ENCODE assay signal across 8 cellular contexts in genomic region chr2:109896212-109896611, GRCh38.
A peak's percentile ranks its signal among the peaks of the same experiment; 100 is the strongest.
DNase-seq lines count a peak whose midpoint lies in the region; ATAC-seq and FAIRE-seq lines count a peak whose summit lies in the region.
"Not testable (repeated sequence)": the region's sequence is repeated elsewhere in the genome, so short reads cannot be mapped to it uniquely, and the experiment has no call there.

No MANE protein-coding gene starts in this region.

- not testable (repeated sequence) for H3K4me1 Mint-ChIP-seq in effector memory CD8-positive, alpha-beta T cell (ENCODE audit: low read depth in 2 of 2); stimulated activated naive B cell treated with anti-CD40 and anti-IgM and Interleukin-4, amounts not matched to agents 10 μg/mL and 1 μg/mL and 100 μg/mL, for 72 hours

- H3K27ac Mint-ChIP-seq in effector memory CD8-positive, alpha-beta T cell; stimulated activated naive B cell treated with anti-CD40 and anti-IgM and Interleukin-4, amounts not matched to agents 10 μg/mL and 1 μg/mL and 100 μg/mL, for 72 hours: not testable (repeated sequence)

- H3K27me3 Mint-ChIP-seq in effector memory CD8-positive, alpha-beta T cell; stimulated activated naive B cell treated with anti-CD40 and anti-IgM and Interleukin-4, amounts not matched to agents 10 μg/mL and 1 μg/mL and 100 μg/mL, for 72 hours: not testable (repeated sequence)

- not testable (repeated sequence) for H3K9me3 Mint-ChIP-seq in effector memory CD8-positive, alpha-beta T cell; stimulated activated naive B cell treated with anti-CD40 and anti-IgM and Interleukin-4, amounts not matched to agents 10 μg/mL and 1 μg/mL and 100 μg/mL, for 72 hours

- H3K4me3 Mint-ChIP-seq in effector memory CD8-positive, alpha-beta T cell; stimulated activated naive B cell treated with anti-CD40 and anti-IgM and Interleukin-4, amounts not matched to agents 10 μg/mL and 1 μg/mL and 100 μg/mL, for 72 hours: not testable (repeated sequence)

- not testable (repeated sequence) for H3K36me3 Mint-ChIP-seq in effector memory CD8-positive, alpha-beta T cell (ENCODE audit: insufficient read depth); stimulated activated naive B cell treated with anti-CD40 and anti-IgM and Interleukin-4, amounts not matched to agents 10 μg/mL and 1 μg/mL and 100 μg/mL, for 72 hours

- ATAC-seq in GM18517 (IDR thresholded peaks at IDR 0.05; ENCODE audit: unreplicated experiment) (peak; percentile 96), GM19397 (IDR thresholded peaks at IDR 0.05; ENCODE audit: unreplicated experiment) (peak; percentile 96), GM21723 (IDR thresholded peaks at IDR 0.05; ENCODE audit: unreplicated experiment) (peak; percentile 98), HG02938 (IDR thresholded peaks at IDR 0.05; ENCODE audit: unreplicated experiment) (peak; percentile 89), HG03280 (IDR thresholded peaks at IDR 0.05; ENCODE audit: unreplicated experiment) (peak; percentile 94)
- peak; percentile 94 for ATAC-seq in effector memory CD8-positive, alpha-beta T cell (replicated peaks)
- ATAC-seq in stimulated activated naive B cell treated with anti-CD40 and anti-IgM and Interleukin-4, amounts not matched to agents 10 μg/mL and 1 μg/mL and 100 μg/mL, for 72 hours (replicated peaks), result peak; percentile 93 to 99

- not testable (repeated sequence) for DNase-seq in RCC 7860 (ENCODE audit: low spot score); effector memory CD8-positive, alpha-beta T cell; stimulated activated naive B cell treated with anti-CD40 and anti-IgM and Interleukin-4, amounts not matched to agents 10 μg/mL and 1 μg/mL and 100 μg/mL, for 72 hours

- peak; percentile 75 for FAIRE-seq in RCC 7860 (lab: Jason Lieb, UNC)
